Comparison of ENCODE assay signal across 22 cellular contexts in the genomic region with DNA sequence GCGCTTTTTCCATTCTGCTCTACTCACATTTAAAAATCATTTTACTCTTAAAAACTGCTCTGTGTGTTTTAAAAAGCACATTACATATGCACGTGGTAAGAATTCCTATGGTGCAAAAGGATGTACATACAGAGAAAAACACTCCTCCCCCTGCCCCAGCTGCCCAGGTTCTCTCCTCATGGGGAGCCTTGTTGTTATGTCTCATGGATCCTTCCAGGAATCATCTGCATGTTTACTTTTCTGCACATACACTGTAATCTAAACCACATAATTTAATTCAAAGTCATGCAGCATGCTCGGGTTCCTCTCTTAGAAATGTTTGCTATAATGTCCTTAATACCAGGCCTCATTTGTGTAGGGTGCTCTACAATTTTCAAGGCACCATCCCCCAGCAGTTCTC.
DNase-seq lines count a peak whose midpoint lies in the region; ATAC-seq and TF ChIP-seq lines count a peak whose summit lies in the region.
"Had no signal": no experiment of that assay in that cellular context is flagged by ENCODE, and none has a peak within 500 bp of the region (broad histone marks: within the 10 kb centered on the region; RNA-seq: fewer than 3 reads in every experiment).

No MANE protein-coding gene starts in this region.

- H3K4me3 ChIP-seq in right cardiac atrium (ENCODE audit: low read length) = no peak overlapping the region
- H3K4me3 ChIP-seq in hepatocyte = no peak overlapping the region
- H3K4me3 ChIP-seq: body of pancreas, prostate gland had no signal

- POLR2A ChIA-PET in activated CD4-positive, alpha-beta memory T cell treated with anti-CD3 and anti-CD28 coated beads for 36 hours (lab: Charles Lee) = no interaction called here

- H4K20me1 ChIP-seq in hepatocyte (ENCODE audit: insufficient read depth, poor library complexity, severe bottlenecking) = no peaks in the 10 kb centered on the region

- no peaks in the 10 kb centered on the region for H3K36me3 Mint-ChIP-seq in activated CD4-positive, alpha-beta memory T cell treated with anti-CD3 and anti-CD28 coated beads for 36 hours
- H3K36me3 Mint-ChIP-seq: activated naive CD8-positive, alpha-beta T cell; CD8-positive, alpha-beta T cell; memory B cell; naive thymus-derived CD8-positive, alpha-beta T cell had no signal

- H3K9me3 Mint-ChIP-seq in activated CD4-positive, alpha-beta memory T cell treated with anti-CD3 and anti-CD28 coated beads for 36 hours = no peaks in the 10 kb centered on the region
- H3K9me3 Mint-ChIP-seq: activated T-cell treated with anti-CD3 and anti-CD28 coated beads, Interleukin-2, amount 50 U/mL, for 72 hours; CD8-positive, alpha-beta T cell; dendritic cell treated with granulocyte-macrophage colony-stimulating factor and Interleukin-4, amounts not matched to agents 40 ng/mL and 50 ng/mL, for 4 days; memory B cell; naive thymus-derived CD8-positive, alpha-beta T cell; T-helper 2 cell treated with Interferon-gamma antibody and Interleukin-4, amounts not matched to agents 5 μg/mL and 100 μg/mL, for 36 hours had no signal

- no peak overlapping the region for H2AFZ ChIP-seq in hepatocyte

- no peaks in the 10 kb centered on the region for H3K4me1 Mint-ChIP-seq in activated CD4-positive, alpha-beta memory T cell treated with anti-CD3 and anti-CD28 coated beads for 36 hours (ENCODE audit: low read depth)
- H3K4me1 Mint-ChIP-seq: memory B cell had no signal

- TF ChIP-seq CTCF in hepatocyte (IDR thresholded peaks at IDR 0.05; ENCODE audit: poor library complexity) = no peak

- H3K79me2 ChIP-seq in hepatocyte = no peaks in the 10 kb centered on the region

- peaks cover 11% of the 10 kb centered on the region for H3K4me1 ChIP-seq in right cardiac atrium (ENCODE audit: control insufficient read depth, insufficient read depth, low read length)
- peaks cover 18% of the 10 kb centered on the region for H3K4me1 ChIP-seq in hepatocyte (ENCODE audit: insufficient read depth)
- H3K4me1 ChIP-seq: body of pancreas had no signal

- H3K9me2 ChIP-seq in hepatocyte (replicated peaks; ENCODE audit: insufficient read depth) = no peaks in the 10 kb centered on the region
- H3K9me2 ChIP-seq: SK-N-SH had no signal

- no peak overlapping the region for H3K27ac Mint-ChIP-seq in activated CD4-positive, alpha-beta memory T cell treated with anti-CD3 and anti-CD28 coated beads for 36 hours
- H3K27ac Mint-ChIP-seq: activated naive CD8-positive, alpha-beta T cell; activated T-cell treated with anti-CD3 and anti-CD28 coated beads, Interleukin-2, amount 50 U/mL, for 72 hours; CD8-positive, alpha-beta T cell; dendritic cell treated with granulocyte-macrophage colony-stimulating factor and Interleukin-4, amounts not matched to agents 40 ng/mL and 50 ng/mL, for 4 days; memory B cell; T-helper 2 cell treated with Interferon-gamma antibody and Interleukin-4, amounts not matched to agents 5 μg/mL and 100 μg/mL, for 36 hours had no signal

- no peaks in the 10 kb centered on the region for H3K27me3 Mint-ChIP-seq in activated CD4-positive, alpha-beta memory T cell treated with anti-CD3 and anti-CD28 coated beads for 36 hours
- H3K27me3 Mint-ChIP-seq: activated naive CD8-positive, alpha-beta T cell; naive thymus-derived CD8-positive, alpha-beta T cell had no signal

- no peaks in the 10 kb centered on the region for H3K27me3 ChIP-seq in right cardiac atrium (ENCODE audit: control insufficient read depth, insufficient read depth)
- no peaks in the 10 kb centered on the region for H3K27me3 ChIP-seq in hepatocyte
- H3K27me3 ChIP-seq: body of pancreas had no signal

- no peak overlapping the region for H3K4me3 Mint-ChIP-seq in activated CD4-positive, alpha-beta memory T cell treated with anti-CD3 and anti-CD28 coated beads for 36 hours
- H3K4me3 Mint-ChIP-seq: activated naive CD8-positive, alpha-beta T cell; activated T-cell treated with anti-CD3 and anti-CD28 coated beads, Interleukin-2, amount 50 U/mL, for 72 hours; CD8-positive, alpha-beta T cell; dendritic cell treated with granulocyte-macrophage colony-stimulating factor and Interleukin-4, amounts not matched to agents 40 ng/mL and 50 ng/mL, for 4 days; memory B cell; naive thymus-derived CD8-positive, alpha-beta T cell; T-helper 2 cell treated with Interferon-gamma antibody and Interleukin-4, amounts not matched to agents 5 μg/mL and 100 μg/mL, for 36 hours had no signal

- H3K27ac ChIP-seq in right cardiac atrium (ENCODE audit: low read length) (peak overlapping the region; percentile 92), hepatocyte (peak overlapping the region; percentile 19)
- H3K27ac ChIP-seq: body of pancreas had no signal

- WGBS in right cardiac atrium = 79% methylated on average over 3 of the region's 3 CpGs
- 61% methylated on average over 3 of the region's 3 CpGs for WGBS in hepatocyte (ENCODE audit: low lambda C conversion rate, missing lambda C conversion rate)

- H3K9me3 ChIP-seq in right cardiac atrium (ENCODE audit: control insufficient read depth, low read length) (no peaks in the 10 kb centered on the region), hepatocyte (ENCODE audit: low read depth) (no peaks in the 10 kb centered on the region)
- H3K9me3 ChIP-seq: body of pancreas, prostate gland, SK-N-SH had no signal

- CTCF ChIA-PET in activated CD4-positive, alpha-beta memory T cell treated with anti-CD3 and anti-CD28 coated beads for 36 hours (lab: Charles Lee) = no interaction called here

- no peak for DNase-seq in right cardiac atrium
- DNase-seq in Right ventricle myocardium superior = no peak
- peak; percentile 46 for DNase-seq in NCI-H526 treated with DMSO at 0.1 percent for 48 hours (lab: John Stamatoyannopoulos, UW)
- DNase-seq in hepatocyte (ENCODE audit: low spot score) = no peak
- no peak for DNase-seq in midbrain (lab: John Stamatoyannopoulos, UW)
- no peak for DNase-seq in ureter (ENCODE audit: low spot score)
- no peak for DNase-seq in activated CD4-positive, alpha-beta memory T cell treated with anti-CD3 and anti-CD28 coated beads for 36 hours
- DNase-seq: activated T-cell treated with anti-CD3 and anti-CD28 coated beads, Interleukin-2, amount 50 U/mL, for 72 hours; CD8-positive, alpha-beta T cell; HCEC 1CT; naive thymus-derived CD8-positive, alpha-beta T cell; NCI-H1694; SK-N-SH; stimulated activated CD8-positive, alpha-beta memory T cell treated with anti-CD3 and anti-CD28 coated beads, Interleukin-4, amount 100 ng/mL, for 48 hours had no signal

- no peaks in the 10 kb centered on the region for H3K36me3 ChIP-seq in hepatocyte (replicated peaks; ENCODE audit: insufficient read depth, low read depth)
- H3K36me3 ChIP-seq: prostate gland had no signal

- no peak overlapping the region for H3K4me2 ChIP-seq in hepatocyte
- H3K4me2 ChIP-seq: SK-N-SH had no signal

- intact Hi-C loops in right cardiac atrium (cut with DNase I) = loop anchor here in 1 of 4 donors (10.0 kb wide), 1 partner anchor 79 kb away; a partner anchor contains a TSS
- intact Hi-C loops in Right ventricle myocardium superior (cut with DNase I) = loop anchor here (5.0 kb wide), 1 partner anchor 76 kb away; no protein-coding TSS in a partner anchor
- intact Hi-C loops in activated CD4-positive, alpha-beta memory T cell treated with anti-CD3 and anti-CD28 coated beads for 36 hours (cut with micrococcal nuclease) = no loop called here

- ATAC-seq in right cardiac atrium (no peak), Right ventricle myocardium superior (ENCODE audit: poor library complexity) (no peak)
- ATAC-seq: activated T-cell treated with anti-CD3 and anti-CD28 coated beads, Interleukin-2, amount 50 U/mL, for 72 hours; body of pancreas; CD8-positive, alpha-beta T cell; HepG2; naive thymus-derived CD8-positive, alpha-beta T cell; Panc1 had no signal
